ENCODE assay signal across 16 cellular contexts in the genomic region with DNA sequence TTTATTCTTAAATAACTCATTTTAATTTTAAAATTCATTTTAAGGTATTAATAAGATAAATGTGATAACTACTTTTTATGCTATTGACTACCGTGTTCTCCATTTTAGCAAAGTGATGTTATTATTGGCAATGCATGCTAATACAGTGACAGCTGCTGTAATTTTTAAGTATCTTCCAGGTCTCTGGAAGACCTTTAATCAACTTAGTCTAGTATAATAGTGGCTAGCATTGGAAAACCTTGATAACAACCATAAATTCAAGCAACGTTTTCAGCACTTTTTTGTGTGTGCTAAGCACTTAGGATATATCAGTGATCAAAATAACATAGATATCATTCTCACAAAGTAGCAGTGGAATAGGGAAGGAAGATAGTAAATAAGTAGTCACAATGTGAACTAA.
DNase-seq lines count a peak whose midpoint lies in the region; ATAC-seq and TF ChIP-seq lines count a peak whose summit lies in the region.
"Had no signal": no experiment of that assay in that cellular context is flagged by ENCODE, and none has a peak within 500 bp of the region (broad histone marks: within the 10 kb centered on the region; RNA-seq: fewer than 3 reads in every experiment).

No MANE protein-coding gene starts in this region.

- CTCF ChIA-PET in SK-N-SH (lab: Yijun Ruan, JAX), result no interaction called here

- POLR2A ChIA-PET in SK-N-SH (lab: Yijun Ruan, JAX), result no interaction called here

- no peaks in the 10 kb centered on the region for H3K79me2 ChIP-seq in SK-N-SH (ENCODE audit: insufficient read depth)

- DNase-seq in SK-N-SH, result no peak
- DNase-seq in SK-N-DZ (ENCODE audit: low spot score), result peak; percentile 9
- DNase-seq in NCI-H446 treated with DMSO at 0.1 percent for 48 hours (lab: John Stamatoyannopoulos, UW), result no peak
- DNase-seq: AML-193; Caco-2; Calu3; CD4-positive, alpha-beta T cell; CD8-positive, alpha-beta T cell; DMS79 treated with DMSO at 0.1 percent for 48 hours; GF-D8 had no signal

- H3K4me3 ChIP-seq in SK-N-SH (ENCODE audit: low read depth in 2 of 2, low read length in 1 of 2), result no peak overlapping the region
- H3K4me3 ChIP-seq: A549; BLaER1 treated with 17β-estradiol and CSF1 and Interleukin-3, amounts not matched to agents 10 nM and 100 nM had no signal

- no peaks in the 10 kb centered on the region for H3K36me3 ChIP-seq in SK-N-SH (replicated peaks in 1 of 2; ENCODE audit: control insufficient read depth in 1 of 2, insufficient read depth in 2 of 2, low read length in 1 of 2)
- H3K36me3 ChIP-seq: BLaER1 treated with 17β-estradiol and CSF1 and Interleukin-3, amounts not matched to agents 10 nM and 100 nM had no signal

- H3F3A ChIP-seq in SK-N-SH (replicated peaks; ENCODE audit: insufficient read depth), result no peaks in the 10 kb centered on the region

- no peak for TF ChIP-seq CTCF in SK-N-SH (IDR thresholded peaks at IDR 0.05)

- 71% methylated on average over 2 of the region's 2 CpGs for WGBS in SK-N-SH (ENCODE audit: low lambda C conversion rate)

- no peak for ATAC-seq in SK-N-SH treated with all-trans-retinoic acid at 6 μM for 48 hours
- ATAC-seq in GM19351 (IDR thresholded peaks at IDR 0.05; ENCODE audit: unreplicated experiment), result no peak
- ATAC-seq: A549; CD8-positive, alpha-beta T cell had no signal

- H4K20me1 ChIP-seq in SK-N-SH (ENCODE audit: insufficient read depth), result no peaks in the 10 kb centered on the region
- H4K20me1 ChIP-seq: BLaER1 treated with 17β-estradiol and CSF1 and Interleukin-3, amounts not matched to agents 10 nM and 100 nM had no signal

- H3K4me1 ChIP-seq in SK-N-SH (ENCODE audit: control insufficient read depth in 1 of 2, insufficient read depth in 2 of 2, low read depth in 1 of 2, low read length in 1 of 2), result no peaks in the 10 kb centered on the region; a peak in 1 of 4 replicates
- H3K4me1 ChIP-seq: A549; BLaER1 treated with 17β-estradiol and CSF1 and Interleukin-3, amounts not matched to agents 10 nM and 100 nM; Caco-2 had no signal

- TF ChIP-seq EP300 in SK-N-SH (IDR thresholded peaks at IDR 0.05; ENCODE audit: borderline replicate concordance in 1 of 2, low read depth in 1 of 2, low read length in 1 of 2), result no peak

- no peak for TF ChIP-seq RAD21 in SK-N-SH (IDR thresholded peaks at IDR 0.05; ENCODE audit: low read length)

- 0 out of 2 replicates have a peak, but pooled peaks cover 9% of the 10 kb centered on the region for H3K9me3 ChIP-seq in SK-N-SH
- H3K9me3 ChIP-seq: A549; BLaER1 treated with 17β-estradiol and CSF1 and Interleukin-3, amounts not matched to agents 10 nM and 100 nM; Caco-2 had no signal

- H3K27ac ChIP-seq in SK-N-SH (ENCODE audit: low read depth in 2 of 2, low read length in 1 of 2), result no peak overlapping the region
- H3K27ac ChIP-seq: 22Rv1; A549; BLaER1 treated with 17β-estradiol and CSF1 and Interleukin-3, amounts not matched to agents 10 nM and 100 nM; C4-2B had no signal

- H3K27me3 ChIP-seq in SK-N-SH (ENCODE audit: insufficient read depth), result no peaks in the 10 kb centered on the region
- H3K27me3 ChIP-seq: BLaER1 treated with 17β-estradiol and CSF1 and Interleukin-3, amounts not matched to agents 10 nM and 100 nM had no signal

- no peaks in the 10 kb centered on the region for H3K9me2 ChIP-seq in SK-N-SH

- H3K4me2 ChIP-seq in SK-N-SH, result no peak overlapping the region
- H3K4me2 ChIP-seq: A549; BLaER1 treated with 17β-estradiol and CSF1 and Interleukin-3, amounts not matched to agents 10 nM and 100 nM had no signal

- no peak overlapping the region for H3K9ac ChIP-seq in SK-N-SH
- H3K9ac ChIP-seq: BLaER1 treated with 17β-estradiol and CSF1 and Interleukin-3, amounts not matched to agents 10 nM and 100 nM had no signal

- H2AFZ ChIP-seq in SK-N-SH (ENCODE audit: low read depth), result no peak overlapping the region

TF ChIP-seq in SK-N-SH treated with all-trans-retinoic acid at 6 μM for 48 hours, 23 proteins besides CTCF, POLR2A, EP300 and RAD21:
- no peak for TF ChIP-seq BACH2 (CRISPR knock-in tag; IDR thresholded peaks at IDR 0.05; ENCODE audit: borderline replicate concordance)
- peak; percentile 70 for TF ChIP-seq ISL1 (CRISPR knock-in tag; IDR thresholded peaks at IDR 0.05)
- TF ChIP-seq TCF4 (CRISPR knock-in tag; IDR thresholded peaks at IDR 0.05; ENCODE audit: borderline replicate concordance), result 0 out of 2 replicates have a peak, but pooled peaks have one; percentile 54

TF ChIP-seq in SK-N-SH, 30 proteins besides CTCF, POLR2A, EP300 and RAD21:
- TF ChIP-seq GATA2 (CRISPR knock-in tag; IDR thresholded peaks at IDR 0.05) (no peak), NRF1 (IDR thresholded peaks at IDR 0.05; ENCODE audit: low read depth, low read length) (no peak), RXRA (IDR thresholded peaks at IDR 0.05; ENCODE audit: borderline replicate concordance, low read depth) (no peak), RCOR1 (IDR thresholded peaks at IDR 0.05; ENCODE audit: low read length) (no peak), RFX5 (IDR thresholded peaks at IDR 0.05; ENCODE audit: low read length) (no peak), ELF1 (IDR thresholded peaks at IDR 0.05) (no peak), POLR2AphosphoS5 (IDR thresholded peaks at IDR 0.05; ENCODE audit: low read depth, low read length) (no peak), YY1 (IDR thresholded peaks at IDR 0.05; ENCODE audit: low read depth) (no peak), JUND (IDR thresholded peaks at IDR 0.05) (no peak), TCF12 (IDR thresholded peaks at IDR 0.05) (no peak), MXI1 (IDR thresholded peaks at IDR 0.05; ENCODE audit: low read depth, low read length) (no peak)
- TF ChIP-seq, protein P1, sequence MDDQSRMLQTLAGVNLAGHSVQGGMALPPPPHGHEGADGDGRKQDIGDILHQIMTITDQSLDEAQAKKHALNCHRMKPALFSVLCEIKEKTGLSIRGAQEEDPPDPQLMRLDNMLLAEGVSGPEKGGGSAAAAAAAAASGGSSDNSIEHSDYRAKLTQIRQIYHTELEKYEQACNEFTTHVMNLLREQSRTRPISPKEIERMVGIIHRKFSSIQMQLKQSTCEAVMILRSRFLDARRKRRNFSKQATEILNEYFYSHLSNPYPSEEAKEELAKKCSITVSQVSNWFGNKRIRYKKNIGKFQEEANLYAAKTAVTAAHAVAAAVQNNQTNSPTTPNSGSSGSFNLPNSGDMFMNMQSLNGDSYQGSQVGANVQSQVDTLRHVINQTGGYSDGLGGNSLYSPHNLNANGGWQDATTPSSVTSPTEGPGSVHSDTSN (IDR thresholded peaks at IDR 0.05), result no peak
- TF ChIP-seq, protein P2, sequence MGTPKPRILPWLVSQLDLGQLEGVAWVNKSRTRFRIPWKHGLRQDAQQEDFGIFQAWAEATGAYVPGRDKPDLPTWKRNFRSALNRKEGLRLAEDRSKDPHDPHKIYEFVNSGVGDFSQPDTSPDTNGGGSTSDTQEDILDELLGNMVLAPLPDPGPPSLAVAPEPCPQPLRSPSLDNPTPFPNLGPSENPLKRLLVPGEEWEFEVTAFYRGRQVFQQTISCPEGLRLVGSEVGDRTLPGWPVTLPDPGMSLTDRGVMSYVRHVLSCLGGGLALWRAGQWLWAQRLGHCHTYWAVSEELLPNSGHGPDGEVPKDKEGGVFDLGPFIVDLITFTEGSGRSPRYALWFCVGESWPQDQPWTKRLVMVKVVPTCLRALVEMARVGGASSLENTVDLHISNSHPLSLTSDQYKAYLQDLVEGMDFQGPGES (IDR thresholded peaks at IDR 0.05; ENCODE audit: low read depth, low read length), result no peak
- TF ChIP-seq, protein P3, sequence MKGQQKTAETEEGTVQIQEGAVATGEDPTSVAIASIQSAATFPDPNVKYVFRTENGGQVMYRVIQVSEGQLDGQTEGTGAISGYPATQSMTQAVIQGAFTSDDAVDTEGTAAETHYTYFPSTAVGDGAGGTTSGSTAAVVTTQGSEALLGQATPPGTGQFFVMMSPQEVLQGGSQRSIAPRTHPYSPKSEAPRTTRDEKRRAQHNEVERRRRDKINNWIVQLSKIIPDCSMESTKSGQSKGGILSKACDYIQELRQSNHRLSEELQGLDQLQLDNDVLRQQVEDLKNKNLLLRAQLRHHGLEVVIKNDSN (IDR thresholded peaks at IDR 0.05; ENCODE audit: borderline replicate concordance, low read depth), result no peak
- TF ChIP-seq, protein P4, sequence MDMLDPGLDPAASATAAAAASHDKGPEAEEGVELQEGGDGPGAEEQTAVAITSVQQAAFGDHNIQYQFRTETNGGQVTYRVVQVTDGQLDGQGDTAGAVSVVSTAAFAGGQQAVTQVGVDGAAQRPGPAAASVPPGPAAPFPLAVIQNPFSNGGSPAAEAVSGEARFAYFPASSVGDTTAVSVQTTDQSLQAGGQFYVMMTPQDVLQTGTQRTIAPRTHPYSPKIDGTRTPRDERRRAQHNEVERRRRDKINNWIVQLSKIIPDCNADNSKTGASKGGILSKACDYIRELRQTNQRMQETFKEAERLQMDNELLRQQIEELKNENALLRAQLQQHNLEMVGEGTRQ (IDR thresholded peaks at IDR 0.05; ENCODE audit: borderline replicate concordance, low read depth, low read length), result no peak
